Comparison of ENCODE assay signal across 20 cellular contexts in genomic region chr20:36310215-36310981, GRCh38. TPM values are rescaled to one million over a fixed set of nuclear protein-coding genes. Genes with fewer than 3 reads are reported as not detected.
A peak's percentile ranks its signal among the peaks of the same experiment; 100 is the strongest.
DNase-seq lines count a peak whose midpoint lies in the region; FAIRE-seq and TF ChIP-seq lines count a peak whose summit lies in the region.
"Had no signal": no experiment of that assay in that cellular context is flagged by ENCODE, and none has a peak within 500 bp of the region (broad histone marks: within the 10 kb centered on the region; RNA-seq: fewer than 3 reads in every experiment).

No MANE protein-coding gene starts in this region.

- H3K9me3 ChIP-seq in sigmoid colon: no peaks in the 10 kb centered on the region
- H3K9me3 ChIP-seq: A549 had no signal

- WGBS in sigmoid colon, 2 donors: 66 to 77% methylated on average over 8 of the region's 8 CpGs

- TF ChIP-seq EP300 in sigmoid colon (IDR thresholded peaks at IDR 0.05): no peak

- POLR2A ChIA-PET in GM10248 (lab: Yijun Ruan, JAX): no interaction called here

- intact Hi-C loops in sigmoid colon (cut with DNase I): no loop called here

- H3K4me1 ChIP-seq in sigmoid colon: peaks cover 0 to 19% (median 16%) of the 10 kb centered on the region in 4 donors

- no peak for TF ChIP-seq POLR2A in sigmoid colon (IDR thresholded peaks at IDR 0.05)

- no peak for FAIRE-seq in frontal cortex (lab: Jason Lieb, UNC)
- FAIRE-seq: A549, GM12892, RCC 7860 had no signal

- H3K27ac ChIP-seq in cingulate gyrus (ENCODE audit: low read depth, low read length) (peak overlapping the region; percentile 26), sigmoid colon (no peak overlapping the region)
- H3K27ac ChIP-seq: A549, HL-60 had no signal

- no peaks in the 10 kb centered on the region for H3K36me3 ChIP-seq in sigmoid colon

- CTCF ChIA-PET in GM10248 (lab: Yijun Ruan, JAX): no interaction called here

- TF ChIP-seq CTCF in GM10248 (IDR thresholded peaks at IDR 0.05; ENCODE audit: control extremely low read depth, extremely low read depth, low read depth, missing control alignments): no peak
- no peak for TF ChIP-seq CTCF in sigmoid colon (IDR thresholded peaks at IDR 0.05)

- DNase-seq in activated CD8-positive, alpha-beta memory T cell treated with anti-CD3 and anti-CD28 coated beads for 24 hours: peak; percentile 42
- no peak for DNase-seq in activated CD8-positive, alpha-beta memory T cell treated with anti-CD3 and anti-CD28 coated beads, Interleukin-2, amount 50 U/mL, for 48 hours
- DNase-seq in GM10248 (ENCODE audit: extremely low spot score): peak; percentile 1
- peak; percentile 25 for DNase-seq in sigmoid colon
- DNase-seq in HuH-7 (ENCODE audit: low spot score): no peak
- DNase-seq in frontal cortex (ENCODE audit: low spot score in 2 of 2): no peak
- DNase-seq: C1 segment of cervical spinal cord; CD8-positive, alpha-beta memory T cell; DMS53; EL; Karpas-422; NCI-H1092 treated with DMSO at 0.1 percent for 48 hours; NCI-H2081 treated with DMSO at 0.1 percent for 48 hours; NK-92 treated with Interleukin-12 subunit alpha and Interleukin-12 subunit beta, amount 100 ng/mL, for 24 hours; Right ventricle myocardium superior had no signal

- peaks cover 22 to 75% (median 59%) of the 10 kb centered on the region in 3 donors for H3K27me3 ChIP-seq in sigmoid colon

- no peak overlapping the region for H3K4me3 ChIP-seq in sigmoid colon
- H3K4me3 ChIP-seq: A549 had no signal

RNA-seq across cellular contexts. Expression of gene DLGAP4, which starts 4.3 kb away (rescaled TPM):
- total RNA-seq in sigmoid colon (10 to 100 TPM; 21.0 to 60.7 (median 37.5) TPM), frontal cortex (22.0 TPM)
- polyA plus RNA-seq in sigmoid colon: 10 to 100 TPM; 21.7 to 36.9 (median 23.4) TPM

Comparison
In these comparisons a context has a peak if more than half of its experiments do, and no peak if none do; other contexts are left out.
1. DNase-seq: peak in activated CD8-positive, alpha-beta memory T cell treated with anti-CD3 and anti-CD28 coated beads for 24 hours (single experiment), GM10248 (single experiment) and sigmoid colon (single experiment); none in activated CD8-positive, alpha-beta memory T cell treated with anti-CD3 and anti-CD28 coated beads, Interleukin-2, amount 50 U/mL, for 48 hours (single experiment), HuH-7 (single experiment) and frontal cortex (0 of 2).